1 cellular context compared by ENCODE assay signal in the genomic region with DNA sequence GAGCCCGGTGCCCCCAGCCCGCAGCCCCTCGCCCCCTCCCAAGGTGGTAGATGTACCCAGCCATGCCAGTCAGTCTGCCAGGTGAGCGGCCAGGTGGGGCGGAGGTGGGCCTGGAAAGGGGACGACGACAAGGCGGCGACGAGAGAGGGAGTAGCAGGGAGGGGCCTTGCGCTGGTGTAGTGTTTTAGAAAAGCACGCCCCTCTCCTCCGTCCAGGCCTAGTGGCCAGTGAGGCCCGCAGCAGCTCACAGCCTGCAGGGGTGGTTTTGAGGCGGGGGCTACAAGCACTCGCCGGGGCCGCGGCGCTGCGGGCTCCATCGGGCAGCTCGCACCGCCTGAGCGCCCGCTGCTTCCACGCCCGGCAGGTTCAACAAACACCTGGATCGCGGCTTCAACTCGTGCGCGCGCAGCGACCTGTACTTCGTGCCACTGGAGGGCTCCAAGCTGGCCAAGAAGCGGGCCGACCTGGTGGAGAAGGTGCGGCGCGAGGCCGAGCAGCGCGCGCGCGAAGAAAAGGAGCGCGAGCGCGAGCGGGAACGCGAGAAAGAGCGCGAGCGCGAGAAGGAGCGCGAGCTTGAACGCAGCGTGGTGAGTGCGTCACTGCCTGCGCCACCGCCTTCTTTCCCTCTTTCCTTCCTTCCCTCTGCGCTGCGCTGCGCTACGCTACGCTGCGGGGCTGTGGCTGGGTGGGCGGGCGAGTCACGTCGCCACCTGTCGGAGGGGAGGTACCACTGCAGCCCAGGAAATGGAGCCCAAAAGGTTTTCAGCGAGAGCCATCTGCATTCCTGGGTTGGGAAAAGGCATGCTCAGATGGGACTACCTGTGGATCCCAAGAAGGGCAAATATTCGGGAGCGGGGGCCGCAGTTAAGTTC.
TF ChIP-seq lines count a peak whose summit lies in the region.

No MANE protein-coding gene starts in this region.

TF ChIP-seq in K562, 482 proteins besides CTCF, POLR2A, EP300 and RAD21 (continued from another document and continues in another):
- TF ChIP-seq, protein P1, sequence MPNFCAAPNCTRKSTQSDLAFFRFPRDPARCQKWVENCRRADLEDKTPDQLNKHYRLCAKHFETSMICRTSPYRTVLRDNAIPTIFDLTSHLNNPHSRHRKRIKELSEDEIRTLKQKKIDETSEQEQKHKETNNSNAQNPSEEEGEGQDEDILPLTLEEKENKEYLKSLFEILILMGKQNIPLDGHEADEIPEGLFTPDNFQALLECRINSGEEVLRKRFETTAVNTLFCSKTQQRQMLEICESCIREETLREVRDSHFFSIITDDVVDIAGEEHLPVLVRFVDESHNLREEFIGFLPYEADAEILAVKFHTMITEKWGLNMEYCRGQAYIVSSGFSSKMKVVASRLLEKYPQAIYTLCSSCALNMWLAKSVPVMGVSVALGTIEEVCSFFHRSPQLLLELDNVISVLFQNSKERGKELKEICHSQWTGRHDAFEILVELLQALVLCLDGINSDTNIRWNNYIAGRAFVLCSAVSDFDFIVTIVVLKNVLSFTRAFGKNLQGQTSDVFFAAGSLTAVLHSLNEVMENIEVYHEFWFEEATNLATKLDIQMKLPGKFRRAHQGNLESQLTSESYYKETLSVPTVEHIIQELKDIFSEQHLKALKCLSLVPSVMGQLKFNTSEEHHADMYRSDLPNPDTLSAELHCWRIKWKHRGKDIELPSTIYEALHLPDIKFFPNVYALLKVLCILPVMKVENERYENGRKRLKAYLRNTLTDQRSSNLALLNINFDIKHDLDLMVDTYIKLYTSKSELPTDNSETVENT (CRISPR knock-in tag; IDR thresholded peaks at IDR 0.05): peak; percentile 82; the same call in 1 of the 2 replicates
- TF ChIP-seq, protein P2, sequence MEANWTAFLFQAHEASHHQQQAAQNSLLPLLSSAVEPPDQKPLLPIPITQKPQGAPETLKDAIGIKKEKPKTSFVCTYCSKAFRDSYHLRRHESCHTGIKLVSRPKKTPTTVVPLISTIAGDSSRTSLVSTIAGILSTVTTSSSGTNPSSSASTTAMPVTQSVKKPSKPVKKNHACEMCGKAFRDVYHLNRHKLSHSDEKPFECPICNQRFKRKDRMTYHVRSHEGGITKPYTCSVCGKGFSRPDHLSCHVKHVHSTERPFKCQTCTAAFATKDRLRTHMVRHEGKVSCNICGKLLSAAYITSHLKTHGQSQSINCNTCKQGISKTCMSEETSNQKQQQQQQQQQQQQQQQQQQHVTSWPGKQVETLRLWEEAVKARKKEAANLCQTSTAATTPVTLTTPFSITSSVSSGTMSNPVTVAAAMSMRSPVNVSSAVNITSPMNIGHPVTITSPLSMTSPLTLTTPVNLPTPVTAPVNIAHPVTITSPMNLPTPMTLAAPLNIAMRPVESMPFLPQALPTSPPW (CRISPR knock-in tag; IDR thresholded peaks at IDR 0.05): peak; percentile 63; the same call in 1 of the 2 replicates
- TF ChIP-seq CAMTA2 (CRISPR knock-in tag; conservative IDR thresholded peaks at IDR 0.05) (peak; percentile 88), CHD2 (IDR thresholded peaks at IDR 0.05; ENCODE audit: low read depth, low read length) (peak; percentile 95), CSDE1 (IDR thresholded peaks at IDR 0.05) (peak in 1 of 2 experiments; percentile 51; a peak in 1 of 4 replicates), ZNF431 (CRISPR knock-in tag; IDR thresholded peaks at IDR 0.05) (0 out of 2 replicates have a peak, but pooled peaks have one; percentile 34), SMARCB1 (IDR thresholded peaks at IDR 0.05; ENCODE audit: insufficient read length, low read depth) (no peak), KAT2B (IDR thresholded peaks at IDR 0.05; ENCODE audit: low read depth, low read length) (no peak), NCOA4 (IDR thresholded peaks at IDR 0.05; ENCODE audit: partially characterized antibody) (no peak), JUN (IDR thresholded peaks at IDR 0.05; ENCODE audit: borderline replicate concordance, low read depth, low read length) (0 out of 2 replicates have a peak, but pooled peaks have one; percentile 20), JUN (CRISPR knock-in tag; IDR thresholded peaks at IDR 0.05; ENCODE audit: borderline replicate concordance) (no peak), SETDB1 (IDR thresholded peaks at IDR 0.05; ENCODE audit: low read length) (peak; percentile 70), ZC3H4 (CRISPR knock-in tag; IDR thresholded peaks at IDR 0.05; ENCODE audit: borderline replicate concordance) (0 out of 2 replicates have a peak, but pooled peaks have one; percentile 48), PHF8 (IDR thresholded peaks at IDR 0.05; ENCODE audit: borderline replicate concordance, low read length) (peak; percentile 63; the same call in 1 of the 2 replicates), SMAD3 (CRISPR knock-in tag; conservative IDR thresholded peaks at IDR 0.05) (no peak), YBX1 (IDR thresholded peaks at IDR 0.05) (no peak), ZBTB17 (CRISPR knock-in tag; IDR thresholded peaks at IDR 0.05) (no peak), CEBPG (CRISPR knock-in tag; IDR thresholded peaks at IDR 0.05) (no peak), CEBPG (tag; conservative IDR thresholded peaks at IDR 0.05 in 1 of 2, IDR thresholded peaks at IDR 0.05 in 1 of 2) (no peak), ZNF133 (CRISPR knock-in tag; IDR thresholded peaks at IDR 0.05) (no peak), RBM39 (optimal IDR thresholded peaks at IDR 0.05; ENCODE audit: low read depth, low read length) (no peak), ZNF263 (CRISPR knock-in tag; IDR thresholded peaks at IDR 0.05; ENCODE audit: borderline replicate concordance) (peak; percentile 63; the same call in 1 of the 2 replicates), ZNF785 (CRISPR knock-in tag; IDR thresholded peaks at IDR 0.05) (no peak), POLR3G (IDR thresholded peaks at IDR 0.05; ENCODE audit: extremely low read depth, insufficient read length, insufficient replicate concordance) (no peak), HMG20A (CRISPR knock-in tag; conservative IDR thresholded peaks at IDR 0.05) (no peak), U2AF2 (optimal IDR thresholded peaks at IDR 0.05; ENCODE audit: low read depth, low read length) (no peak), TCF7L2 (IDR thresholded peaks at IDR 0.05; ENCODE audit: low read depth, low read length) (no peak), XRCC5 (IDR thresholded peaks at IDR 0.05; ENCODE audit: low read depth, low read length) (peak; percentile 81), ZNF444 (CRISPR knock-in tag; IDR thresholded peaks at IDR 0.05) (no peak), MTA1 (IDR thresholded peaks at IDR 0.05; ENCODE audit: borderline replicate concordance) (peak; percentile 96), TEAD4 (IDR thresholded peaks at IDR 0.05; ENCODE audit: low read length) (peak; percentile 55), TEAD4 (CRISPR knock-in tag; IDR thresholded peaks at IDR 0.05; ENCODE audit: borderline replicate concordance) (no peak), SAFB2 (IDR thresholded peaks at IDR 0.05; ENCODE audit: borderline replicate concordance, low read depth, low read length, severe bottlenecking) (no peak), MAFG (tag; conservative IDR thresholded peaks at IDR 0.05) (no peak), ELF2 (CRISPR knock-in tag; IDR thresholded peaks at IDR 0.05) (peak; percentile 65), MBD2 (IDR thresholded peaks at IDR 0.05; ENCODE audit: borderline replicate concordance, low read depth) (peak; percentile 78), ZKSCAN8 (CRISPR knock-in tag; IDR thresholded peaks at IDR 0.05) (no peak), NFYB (IDR thresholded peaks at IDR 0.05; ENCODE audit: extremely low read depth, insufficient read length) (no peak), ARNT (IDR thresholded peaks at IDR 0.05) (no peak), ZNF584 (CRISPR knock-in tag; IDR thresholded peaks at IDR 0.05; ENCODE audit: low read depth) (no peak)
- TF ChIP-seq, protein P3, sequence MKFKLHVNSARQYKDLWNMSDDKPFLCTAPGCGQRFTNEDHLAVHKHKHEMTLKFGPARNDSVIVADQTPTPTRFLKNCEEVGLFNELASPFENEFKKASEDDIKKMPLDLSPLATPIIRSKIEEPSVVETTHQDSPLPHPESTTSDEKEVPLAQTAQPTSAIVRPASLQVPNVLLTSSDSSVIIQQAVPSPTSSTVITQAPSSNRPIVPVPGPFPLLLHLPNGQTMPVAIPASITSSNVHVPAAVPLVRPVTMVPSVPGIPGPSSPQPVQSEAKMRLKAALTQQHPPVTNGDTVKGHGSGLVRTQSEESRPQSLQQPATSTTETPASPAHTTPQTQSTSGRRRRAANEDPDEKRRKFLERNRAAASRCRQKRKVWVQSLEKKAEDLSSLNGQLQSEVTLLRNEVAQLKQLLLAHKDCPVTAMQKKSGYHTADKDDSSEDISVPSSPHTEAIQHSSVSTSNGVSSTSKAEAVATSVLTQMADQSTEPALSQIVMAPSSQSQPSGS (CRISPR knock-in tag; IDR thresholded peaks at IDR 0.05): no peak
- TF ChIP-seq, protein P4, sequence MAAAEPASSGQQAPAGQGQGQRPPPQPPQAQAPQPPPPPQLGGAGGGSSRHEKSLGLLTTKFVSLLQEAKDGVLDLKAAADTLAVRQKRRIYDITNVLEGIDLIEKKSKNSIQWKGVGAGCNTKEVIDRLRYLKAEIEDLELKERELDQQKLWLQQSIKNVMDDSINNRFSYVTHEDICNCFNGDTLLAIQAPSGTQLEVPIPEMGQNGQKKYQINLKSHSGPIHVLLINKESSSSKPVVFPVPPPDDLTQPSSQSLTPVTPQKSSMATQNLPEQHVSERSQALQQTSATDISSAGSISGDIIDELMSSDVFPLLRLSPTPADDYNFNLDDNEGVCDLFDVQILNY (CRISPR knock-in tag; IDR thresholded peaks at IDR 0.05): peak; percentile 68; the same call in 1 of the 2 replicates
- TF ChIP-seq, protein P5, sequence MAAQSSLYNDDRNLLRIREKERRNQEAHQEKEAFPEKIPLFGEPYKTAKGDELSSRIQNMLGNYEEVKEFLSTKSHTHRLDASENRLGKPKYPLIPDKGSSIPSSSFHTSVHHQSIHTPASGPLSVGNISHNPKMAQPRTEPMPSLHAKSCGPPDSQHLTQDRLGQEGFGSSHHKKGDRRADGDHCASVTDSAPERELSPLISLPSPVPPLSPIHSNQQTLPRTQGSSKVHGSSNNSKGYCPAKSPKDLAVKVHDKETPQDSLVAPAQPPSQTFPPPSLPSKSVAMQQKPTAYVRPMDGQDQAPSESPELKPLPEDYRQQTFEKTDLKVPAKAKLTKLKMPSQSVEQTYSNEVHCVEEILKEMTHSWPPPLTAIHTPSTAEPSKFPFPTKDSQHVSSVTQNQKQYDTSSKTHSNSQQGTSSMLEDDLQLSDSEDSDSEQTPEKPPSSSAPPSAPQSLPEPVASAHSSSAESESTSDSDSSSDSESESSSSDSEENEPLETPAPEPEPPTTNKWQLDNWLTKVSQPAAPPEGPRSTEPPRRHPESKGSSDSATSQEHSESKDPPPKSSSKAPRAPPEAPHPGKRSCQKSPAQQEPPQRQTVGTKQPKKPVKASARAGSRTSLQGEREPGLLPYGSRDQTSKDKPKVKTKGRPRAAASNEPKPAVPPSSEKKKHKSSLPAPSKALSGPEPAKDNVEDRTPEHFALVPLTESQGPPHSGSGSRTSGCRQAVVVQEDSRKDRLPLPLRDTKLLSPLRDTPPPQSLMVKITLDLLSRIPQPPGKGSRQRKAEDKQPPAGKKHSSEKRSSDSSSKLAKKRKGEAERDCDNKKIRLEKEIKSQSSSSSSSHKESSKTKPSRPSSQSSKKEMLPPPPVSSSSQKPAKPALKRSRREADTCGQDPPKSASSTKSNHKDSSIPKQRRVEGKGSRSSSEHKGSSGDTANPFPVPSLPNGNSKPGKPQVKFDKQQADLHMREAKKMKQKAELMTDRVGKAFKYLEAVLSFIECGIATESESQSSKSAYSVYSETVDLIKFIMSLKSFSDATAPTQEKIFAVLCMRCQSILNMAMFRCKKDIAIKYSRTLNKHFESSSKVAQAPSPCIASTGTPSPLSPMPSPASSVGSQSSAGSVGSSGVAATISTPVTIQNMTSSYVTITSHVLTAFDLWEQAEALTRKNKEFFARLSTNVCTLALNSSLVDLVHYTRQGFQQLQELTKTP (IDR thresholded peaks at IDR 0.05; ENCODE audit: low read depth in 1 of 2, partially characterized antibody in 2 of 2): no peak
- TF ChIP-seq, protein P6, sequence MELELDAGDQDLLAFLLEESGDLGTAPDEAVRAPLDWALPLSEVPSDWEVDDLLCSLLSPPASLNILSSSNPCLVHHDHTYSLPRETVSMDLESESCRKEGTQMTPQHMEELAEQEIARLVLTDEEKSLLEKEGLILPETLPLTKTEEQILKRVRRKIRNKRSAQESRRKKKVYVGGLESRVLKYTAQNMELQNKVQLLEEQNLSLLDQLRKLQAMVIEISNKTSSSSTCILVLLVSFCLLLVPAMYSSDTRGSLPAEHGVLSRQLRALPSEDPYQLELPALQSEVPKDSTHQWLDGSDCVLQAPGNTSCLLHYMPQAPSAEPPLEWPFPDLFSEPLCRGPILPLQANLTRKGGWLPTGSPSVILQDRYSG (tag; conservative IDR thresholded peaks at IDR 0.05; ENCODE audit: low read depth): peak; percentile 66
- TF ChIP-seq, protein P7, sequence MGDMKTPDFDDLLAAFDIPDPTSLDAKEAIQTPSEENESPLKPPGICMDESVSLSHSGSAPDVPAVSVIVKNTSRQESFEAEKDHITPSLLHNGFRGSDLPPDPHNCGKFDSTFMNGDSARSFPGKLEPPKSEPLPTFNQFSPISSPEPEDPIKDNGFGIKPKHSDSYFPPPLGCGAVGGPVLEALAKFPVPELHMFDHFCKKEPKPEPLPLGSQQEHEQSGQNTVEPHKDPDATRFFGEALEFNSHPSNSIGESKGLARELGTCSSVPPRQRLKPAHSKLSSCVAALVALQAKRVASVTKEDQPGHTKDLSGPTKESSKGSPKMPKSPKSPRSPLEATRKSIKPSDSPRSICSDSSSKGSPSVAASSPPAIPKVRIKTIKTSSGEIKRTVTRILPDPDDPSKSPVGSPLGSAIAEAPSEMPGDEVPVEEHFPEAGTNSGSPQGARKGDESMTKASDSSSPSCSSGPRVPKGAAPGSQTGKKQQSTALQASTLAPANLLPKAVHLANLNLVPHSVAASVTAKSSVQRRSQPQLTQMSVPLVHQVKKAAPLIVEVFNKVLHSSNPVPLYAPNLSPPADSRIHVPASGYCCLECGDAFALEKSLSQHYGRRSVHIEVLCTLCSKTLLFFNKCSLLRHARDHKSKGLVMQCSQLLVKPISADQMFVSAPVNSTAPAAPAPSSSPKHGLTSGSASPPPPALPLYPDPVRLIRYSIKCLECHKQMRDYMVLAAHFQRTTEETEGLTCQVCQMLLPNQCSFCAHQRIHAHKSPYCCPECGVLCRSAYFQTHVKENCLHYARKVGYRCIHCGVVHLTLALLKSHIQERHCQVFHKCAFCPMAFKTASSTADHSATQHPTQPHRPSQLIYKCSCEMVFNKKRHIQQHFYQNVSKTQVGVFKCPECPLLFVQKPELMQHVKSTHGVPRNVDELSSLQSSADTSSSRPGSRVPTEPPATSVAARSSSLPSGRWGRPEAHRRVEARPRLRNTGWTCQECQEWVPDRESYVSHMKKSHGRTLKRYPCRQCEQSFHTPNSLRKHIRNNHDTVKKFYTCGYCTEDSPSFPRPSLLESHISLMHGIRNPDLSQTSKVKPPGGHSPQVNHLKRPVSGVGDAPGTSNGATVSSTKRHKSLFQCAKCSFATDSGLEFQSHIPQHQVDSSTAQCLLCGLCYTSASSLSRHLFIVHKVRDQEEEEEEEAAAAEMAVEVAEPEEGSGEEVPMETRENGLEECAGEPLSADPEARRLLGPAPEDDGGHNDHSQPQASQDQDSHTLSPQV (IDR thresholded peaks at IDR 0.05): peak; percentile 66
- TF ChIP-seq, protein P8, sequence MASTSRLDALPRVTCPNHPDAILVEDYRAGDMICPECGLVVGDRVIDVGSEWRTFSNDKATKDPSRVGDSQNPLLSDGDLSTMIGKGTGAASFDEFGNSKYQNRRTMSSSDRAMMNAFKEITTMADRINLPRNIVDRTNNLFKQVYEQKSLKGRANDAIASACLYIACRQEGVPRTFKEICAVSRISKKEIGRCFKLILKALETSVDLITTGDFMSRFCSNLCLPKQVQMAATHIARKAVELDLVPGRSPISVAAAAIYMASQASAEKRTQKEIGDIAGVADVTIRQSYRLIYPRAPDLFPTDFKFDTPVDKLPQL (IDR thresholded peaks at IDR 0.05; ENCODE audit: extremely low read depth, insufficient read length): no peak
